ENCODE assay signal across 8 cellular contexts in genomic region chr1:92482665-92483441, GRCh38.
DNase-seq lines count a peak whose midpoint lies in the region; ATAC-seq and TF ChIP-seq lines count a peak whose summit lies in the region.

No MANE protein-coding gene starts in this region.

- H3K27me3 Mint-ChIP-seq in activated naive CD4-positive, alpha-beta T cell treated with anti-CD3 and anti-CD28 coated beads, Interleukin-2, amount 10 ng/mL, durations not matched to agents 7 days and 5 days = peaks cover 5% of the 10 kb centered on the region

- no peak for ATAC-seq in HG03039 (IDR thresholded peaks at IDR 0.05; ENCODE audit: unreplicated experiment)

- peaks cover 49% of the 10 kb centered on the region for H3K4me1 Mint-ChIP-seq in activated naive CD4-positive, alpha-beta T cell treated with anti-CD3 and anti-CD28 coated beads, Interleukin-2, amount 10 ng/mL, durations not matched to agents 7 days and 5 days

- H3K36me3 Mint-ChIP-seq in activated naive CD4-positive, alpha-beta T cell treated with anti-CD3 and anti-CD28 coated beads, Interleukin-2, amount 10 ng/mL, durations not matched to agents 7 days and 5 days = peaks cover 53% of the 10 kb centered on the region

- peak overlapping the region; percentile 86 for H3K4me3 Mint-ChIP-seq in activated naive CD4-positive, alpha-beta T cell treated with anti-CD3 and anti-CD28 coated beads, Interleukin-2, amount 10 ng/mL, durations not matched to agents 7 days and 5 days

- H3K4me3 ChIP-seq in GM12875 (ENCODE audit: low read depth, low read length) = peak overlapping the region; percentile 84

- DNase-seq in NCI-H146 treated with DMSO at 0.1 percent for 48 hours (lab: John Stamatoyannopoulos, UW; ENCODE audit: unreplicated experiment) = peak; percentile 29
- DNase-seq in activated naive CD4-positive, alpha-beta T cell treated with anti-CD3 and anti-CD28 coated beads, Interleukin-2, amount 10 ng/mL, durations not matched to agents 7 days and 5 days = peak; percentile 64
- peak; percentile 29 for DNase-seq in iPS-NIHi7 (ENCODE audit: extremely low spot score)
- DNase-seq in stimulated activated naive CD4-positive, alpha-beta T cell (lab: John Stamatoyannopoulos, UW) = peak; percentile 4 to 70 (median 26)
- no peak for DNase-seq in medulla oblongata (ENCODE audit: extremely low spot score)
- no peak for DNase-seq in NCI-H524 treated with DMSO at 0.1 percent for 48 hours (lab: John Stamatoyannopoulos, UW)

- no peaks in the 10 kb centered on the region for H3K9me3 Mint-ChIP-seq in activated naive CD4-positive, alpha-beta T cell treated with anti-CD3 and anti-CD28 coated beads, Interleukin-2, amount 10 ng/mL, durations not matched to agents 7 days and 5 days

- CTCF ChIA-PET in activated naive CD4-positive, alpha-beta T cell treated with anti-CD3 and anti-CD28 coated beads, Interleukin-2, amount 10 ng/mL, durations not matched to agents 7 days and 5 days (lab: Charles Lee) = interaction anchor here (0.8 to 5.8 kb wide), 9 partner anchors 8 to 485 kb away, joined by 3 to 52 read pairs (median 5); no protein-coding TSS in a partner anchor

- peak overlapping the region; percentile 94 for H3K27ac Mint-ChIP-seq in activated naive CD4-positive, alpha-beta T cell treated with anti-CD3 and anti-CD28 coated beads, Interleukin-2, amount 10 ng/mL, durations not matched to agents 7 days and 5 days

- TF ChIP-seq CTCF in GM12875 (IDR thresholded peaks at IDR 0.05; ENCODE audit: borderline replicate concordance, insufficient read depth, low read depth, low read length) = no peak

Comparison
In these comparisons a context has a peak if more than half of its experiments do, and no peak if none do; other contexts are left out.
1. DNase-seq: peak in NCI-H146 treated with DMSO at 0.1 percent for 48 hours (single experiment), activated naive CD4-positive, alpha-beta T cell treated with anti-CD3 and anti-CD28 coated beads, Interleukin-2, amount 10 ng/mL, durations not matched to agents 7 days and 5 days (single experiment), iPS-NIHi7 (single experiment) and stimulated activated naive CD4-positive, alpha-beta T cell (6 of 6); none in medulla oblongata (single experiment) and NCI-H524 treated with DMSO at 0.1 percent for 48 hours (single experiment).